ENCODE assay signal across 11 cellular contexts in the genomic region with DNA sequence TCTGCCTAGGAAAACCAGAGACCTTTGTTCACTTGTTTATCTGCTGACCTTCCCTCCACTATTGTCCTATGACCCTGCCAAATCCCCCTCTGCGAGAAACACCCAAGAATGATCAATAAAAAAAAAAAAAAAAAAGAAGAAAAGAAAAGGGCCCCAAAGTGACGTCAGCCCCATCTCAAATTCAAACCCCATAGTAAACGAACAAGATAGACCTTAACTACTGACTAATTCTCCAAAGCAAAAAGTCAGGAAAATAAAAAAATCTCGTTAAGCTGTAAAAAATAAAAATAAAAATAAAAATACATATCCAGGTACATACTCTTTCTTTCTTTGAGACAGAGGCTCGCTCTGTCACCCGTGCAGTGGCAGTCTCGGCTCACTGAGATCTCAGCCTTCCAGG. TPM values are rescaled to one million over a fixed set of nuclear protein-coding genes. Genes with fewer than 3 reads are reported as not detected.
"Had no signal": no experiment of that assay in that cellular context is flagged by ENCODE, and none has a peak within 500 bp of the region (broad histone marks: within the 10 kb centered on the region; RNA-seq: fewer than 3 reads in every experiment).

No MANE protein-coding gene starts in this region.

RNA-seq across cellular contexts. Expression of gene CCDC83, which starts 1.6 kb away (rescaled TPM):
- total RNA-seq: esophagus muscularis mucosa, gastroesophageal sphincter, kidney, left cardiac atrium, left ventricle myocardium inferior, lower lobe of right lung, osteocyte, right atrium auricular region, sigmoid colon, suprapubic skin, thyroid gland had no signal
